Comparison of ENCODE assay signal across 23 cellular contexts in genomic region chr9:78436873-78437272, GRCh38.
"Had no signal": no experiment of that assay in that cellular context is flagged by ENCODE, and none has a peak within 500 bp of the region (broad histone marks: within the 10 kb centered on the region; RNA-seq: fewer than 3 reads in every experiment).

No MANE protein-coding gene starts in this region.

- H3K36me3 ChIP-seq: colonic mucosa, esophagus muscularis mucosa, lower lobe of right lung, neutrophil, tibial artery had no signal

- H3K27ac ChIP-seq: colonic mucosa, esophagus muscularis mucosa, foreskin keratinocyte, lower lobe of right lung, neutrophil, parathyroid adenoma, testis, tibial artery had no signal

- DNase-seq: colonic mucosa; effector memory CD4-positive, alpha-beta T cell; foreskin keratinocyte; immature natural killer cell; islet precursor cell; kidney glomerular epithelial cell; left colon; left ventricle myocardium superior; lower lobe of right lung; naive thymus-derived CD8-positive, alpha-beta T cell; nephron progenitor cell; stimulated activated CD4-positive, alpha-beta T cell treated with anti-CD3 and anti-CD28 coated beads, Interleukin-12 subunit alpha, Interleukin-12 subunit beta, amount 100 ng/mL, for 4 hours; stimulated activated CD4-positive, alpha-beta T cell treated with anti-CD3 and anti-CD28 coated beads, Interleukin-2, amount 100 ng/mL, for 24 hours; stimulated activated CD4-positive, alpha-beta T cell treated with anti-CD3 and anti-CD28 coated beads, Interleukin-4, amount 100 ng/mL, for 24 hours; stimulated activated naive CD8-positive, alpha-beta T cell treated with anti-CD3 and anti-CD28 coated beads, Interleukin-15, Interleukin-2, amounts not matched to agents 100 U/mL and 50 U/mL, for 24 hours; testis; tibial artery had no signal

- H3K4me3 ChIP-seq: colonic mucosa, esophagus muscularis mucosa, lower lobe of right lung, smooth muscle cell, testis, tibial artery had no signal

- FAIRE-seq: endothelial cell of umbilical vein had no signal

- H3K4me1 ChIP-seq: colonic mucosa, foreskin keratinocyte, parathyroid adenoma had no signal

- ATAC-seq: foreskin keratinocyte; left colon; left ventricle myocardium superior; lower lobe of right lung; naive thymus-derived CD8-positive, alpha-beta T cell; sciatic nerve; stimulated activated naive CD8-positive, alpha-beta T cell treated with anti-CD3 and anti-CD28 coated beads, Interleukin-15, Interleukin-2, amounts not matched to agents 100 U/mL and 50 U/mL, for 24 hours had no signal

- H3K27me3 ChIP-seq: colonic mucosa, esophagus muscularis mucosa, testis had no signal

- H3K79me2 ChIP-seq: parathyroid adenoma had no signal

- H2AFZ ChIP-seq: parathyroid adenoma had no signal

- H3K4me2 ChIP-seq: smooth muscle cell had no signal

- H3K9ac ChIP-seq: parathyroid adenoma had no signal

- H3K9me3 ChIP-seq: colonic mucosa, esophagus muscularis mucosa, lower lobe of right lung, neutrophil, testis, tibial artery had no signal
